In genomic region chr2:218744615-218745014, GRCh38 we compare ENCODE assay signal across 18 cellular contexts. TPM values are rescaled to one million over a fixed set of nuclear protein-coding genes. Genes with fewer than 3 reads are reported as not detected.
A peak's percentile ranks its signal among the peaks of the same experiment; 100 is the strongest.
DNase-seq lines count a peak whose midpoint lies in the region; ATAC-seq and TF ChIP-seq lines count a peak whose summit lies in the region.
"Had no signal": no experiment of that assay in that cellular context is flagged by ENCODE, and none has a peak within 500 bp of the region (broad histone marks: within the 10 kb centered on the region; RNA-seq: fewer than 3 reads in every experiment).

No MANE protein-coding gene starts in this region.

- WGBS in upper lobe of left lung, 2 donors: 36 to 49% methylated on average over 3 of the region's 3 CpGs

- no peak for ATAC-seq in activated CD8-positive, alpha-beta T cell treated with anti-CD3 and anti-CD28 coated beads for 36 hours
- ATAC-seq in activated CD8-positive, alpha-beta T cell treated with anti-CD3 and anti-CD28 coated beads, Interleukin-2, amount 10 ng/mL, durations not matched to agents 7 days and 5 days: no peak
- ATAC-seq in naive thymus-derived CD4-positive, alpha-beta T cell: peak; percentile 45
- ATAC-seq in upper lobe of left lung (ENCODE audit: low FRiP score in 2 of 2): no peak
- ATAC-seq: Panc1, T-cell had no signal

- H3K36me3 Mint-ChIP-seq in activated CD8-positive, alpha-beta T cell treated with anti-CD3 and anti-CD28 coated beads for 36 hours (ENCODE audit: low read depth): peaks cover 57% of the 10 kb centered on the region
- H3K36me3 Mint-ChIP-seq in activated CD8-positive, alpha-beta T cell treated with anti-CD3 and anti-CD28 coated beads, Interleukin-2, amount 10 ng/mL, durations not matched to agents 7 days and 5 days (ENCODE audit: low read depth): peaks cover 29% of the 10 kb centered on the region
- peaks cover 18 to 73% (median 45%) of the 10 kb centered on the region in 5 donors for H3K36me3 Mint-ChIP-seq in naive thymus-derived CD4-positive, alpha-beta T cell

- H3K27me3 Mint-ChIP-seq in activated CD8-positive, alpha-beta T cell treated with anti-CD3 and anti-CD28 coated beads for 36 hours: no peaks in the 10 kb centered on the region
- no peaks in the 10 kb centered on the region for H3K27me3 Mint-ChIP-seq in activated CD8-positive, alpha-beta T cell treated with anti-CD3 and anti-CD28 coated beads, Interleukin-2, amount 10 ng/mL, durations not matched to agents 7 days and 5 days (ENCODE audit: low read depth)
- H3K27me3 Mint-ChIP-seq in naive thymus-derived CD4-positive, alpha-beta T cell: no peaks in the 10 kb centered on the region
- H3K27me3 Mint-ChIP-seq: T-cell had no signal

- H3K4me3 ChIP-seq in GM12864 (ENCODE audit: low read depth, low read length): no peak overlapping the region
- no peak overlapping the region for H3K4me3 ChIP-seq in naive thymus-derived CD4-positive, alpha-beta T cell (ENCODE audit: low read length)
- H3K4me3 ChIP-seq in upper lobe of left lung: no peak overlapping the region
- H3K4me3 ChIP-seq: vagina had no signal

- no peak overlapping the region for H3K27ac ChIP-seq in naive thymus-derived CD4-positive, alpha-beta T cell (ENCODE audit: low read depth, low read length)
- peak overlapping the region in 2 of 4 donors; percentile 71 to 73 for H3K27ac ChIP-seq in upper lobe of left lung
- H3K27ac ChIP-seq: brain microvascular endothelial cell, vagina had no signal

- no peak overlapping the region for H3K4me3 Mint-ChIP-seq in activated CD8-positive, alpha-beta T cell treated with anti-CD3 and anti-CD28 coated beads for 36 hours
- H3K4me3 Mint-ChIP-seq in activated CD8-positive, alpha-beta T cell treated with anti-CD3 and anti-CD28 coated beads, Interleukin-2, amount 10 ng/mL, durations not matched to agents 7 days and 5 days: no peak overlapping the region
- peak overlapping the region in 1 of 10 donors; percentile 1 for H3K4me3 Mint-ChIP-seq in naive thymus-derived CD4-positive, alpha-beta T cell
- H3K4me3 Mint-ChIP-seq: nephron, T-cell had no signal

- no peak for TF ChIP-seq CTCF in activated CD8-positive, alpha-beta T cell treated with anti-CD3 and anti-CD28 coated beads for 36 hours (IDR thresholded peaks at IDR 0.05)
- TF ChIP-seq CTCF in GM12864 (IDR thresholded peaks at IDR 0.05; ENCODE audit: low read depth, low read length, missing control alignments) (no peak), upper lobe of left lung (IDR thresholded peaks at IDR 0.05) (no peak)

- intact Hi-C loops in activated CD8-positive, alpha-beta T cell treated with anti-CD3 and anti-CD28 coated beads for 36 hours (cut with micrococcal nuclease): no loop called here
- intact Hi-C loops in naive thymus-derived CD4-positive, alpha-beta T cell (cut with micrococcal nuclease): no loop called here

- peaks cover 19% of the 10 kb centered on the region for H3K4me1 Mint-ChIP-seq in activated CD8-positive, alpha-beta T cell treated with anti-CD3 and anti-CD28 coated beads for 36 hours (ENCODE audit: low read depth)
- H3K4me1 Mint-ChIP-seq in activated CD8-positive, alpha-beta T cell treated with anti-CD3 and anti-CD28 coated beads, Interleukin-2, amount 10 ng/mL, durations not matched to agents 7 days and 5 days (ENCODE audit: low read depth): no peaks in the 10 kb centered on the region
- peaks cover 0 to 6% (median 0%) of the 10 kb centered on the region in 7 donors for H3K4me1 Mint-ChIP-seq in naive thymus-derived CD4-positive, alpha-beta T cell
- H3K4me1 Mint-ChIP-seq: T-cell had no signal

- DNase-seq in activated CD8-positive, alpha-beta T cell treated with anti-CD3 and anti-CD28 coated beads for 36 hours: no peak
- no peak for DNase-seq in activated CD8-positive, alpha-beta T cell treated with anti-CD3 and anti-CD28 coated beads, Interleukin-2, amount 10 ng/mL, durations not matched to agents 7 days and 5 days
- DNase-seq in GM12864 (ENCODE audit: low read depth) (peak; percentile 30), RPMI7951 (ENCODE audit: low read depth) (peak; percentile 40), upper lobe of left lung (no peak), NCI-H1105 (lab: John Stamatoyannopoulos, UW) (no peak)
- no peak for DNase-seq in naive thymus-derived CD4-positive, alpha-beta T cell
- DNase-seq in central memory CD4-positive, alpha-beta T cell: no peak
- DNase-seq: ACHN; brain microvascular endothelial cell; Kasumi-1; NCI-H1694 treated with DMSO at 0.1 percent for 48 hours; NCI-H526 treated with DMSO at 0.1 percent for 48 hours; stimulated activated CD4-positive, alpha-beta T cell treated with anti-CD3 and anti-CD28 coated beads, Interleukin-1b, Interleukin-23, amount 100 ng/mL, for 48 hours had no signal

- no peaks in the 10 kb centered on the region for H3K4me1 ChIP-seq in naive thymus-derived CD4-positive, alpha-beta T cell (ENCODE audit: control insufficient read depth in 2 of 2, insufficient read depth in 2 of 2, low read length in 2 of 2)
- H3K4me1 ChIP-seq in upper lobe of left lung: peaks cover 0 to 11% (median 2%) of the 10 kb centered on the region in 4 donors
- H3K4me1 ChIP-seq: vagina had no signal

- H3K27ac Mint-ChIP-seq in activated CD8-positive, alpha-beta T cell treated with anti-CD3 and anti-CD28 coated beads for 36 hours: peak overlapping the region; percentile 49
- no peak overlapping the region for H3K27ac Mint-ChIP-seq in activated CD8-positive, alpha-beta T cell treated with anti-CD3 and anti-CD28 coated beads, Interleukin-2, amount 10 ng/mL, durations not matched to agents 7 days and 5 days
- peak overlapping the region in 1 of 9 donors; percentile 4 for H3K27ac Mint-ChIP-seq in naive thymus-derived CD4-positive, alpha-beta T cell
- H3K27ac Mint-ChIP-seq: T-cell had no signal

- H3K9me3 ChIP-seq in naive thymus-derived CD4-positive, alpha-beta T cell (ENCODE audit: control insufficient read depth in 2 of 3, low read length in 3 of 3): no peaks in the 10 kb centered on the region
- H3K9me3 ChIP-seq in upper lobe of left lung: no peaks in the 10 kb centered on the region
- H3K9me3 ChIP-seq: vagina had no signal

- H3K9me3 Mint-ChIP-seq in activated CD8-positive, alpha-beta T cell treated with anti-CD3 and anti-CD28 coated beads for 36 hours: no peaks in the 10 kb centered on the region
- H3K9me3 Mint-ChIP-seq in activated CD8-positive, alpha-beta T cell treated with anti-CD3 and anti-CD28 coated beads, Interleukin-2, amount 10 ng/mL, durations not matched to agents 7 days and 5 days (ENCODE audit: insufficient read depth): no peaks in the 10 kb centered on the region
- H3K9me3 Mint-ChIP-seq in naive thymus-derived CD4-positive, alpha-beta T cell: no peaks in the 10 kb centered on the region
- H3K9me3 Mint-ChIP-seq: nephron, T-cell had no signal

- CTCF ChIA-PET in activated CD8-positive, alpha-beta T cell treated with anti-CD3 and anti-CD28 coated beads for 36 hours (lab: Charles Lee): interaction anchor here (1.2 kb wide), 2 partner anchors 13 to 103 kb away, joined by 3 to 4 read pairs; no protein-coding TSS in a partner anchor
- CTCF ChIA-PET in activated CD8-positive, alpha-beta T cell treated with anti-CD3 and anti-CD28 coated beads, Interleukin-2, amount 10 ng/mL, durations not matched to agents 7 days and 5 days (lab: Charles Lee): interaction anchor here (1.0 kb wide), 1 partner anchor 285 kb away, joined by 3 read pairs; no protein-coding TSS in a partner anchor
- CTCF ChIA-PET in naive thymus-derived CD4-positive, alpha-beta T cell (lab: Charles Lee): interaction anchor here (0.6 kb wide), 1 partner anchor 166 kb away, joined by 3 read pairs; no protein-coding TSS in a partner anchor

- POLR2A ChIA-PET in activated CD8-positive, alpha-beta T cell treated with anti-CD3 and anti-CD28 coated beads for 36 hours (lab: Charles Lee): no interaction called here
- POLR2A ChIA-PET in activated CD8-positive, alpha-beta T cell treated with anti-CD3 and anti-CD28 coated beads, Interleukin-2, amount 10 ng/mL, durations not matched to agents 7 days and 5 days (lab: Charles Lee): no interaction called here
- POLR2A ChIA-PET in naive thymus-derived CD4-positive, alpha-beta T cell (lab: Charles Lee): no interaction called here

- no peak for TF ChIP-seq EP300 in upper lobe of left lung (IDR thresholded peaks at IDR 0.05)

- H3K36me3 ChIP-seq in naive thymus-derived CD4-positive, alpha-beta T cell (ENCODE audit: control insufficient read depth in 2 of 3, insufficient read depth in 3 of 3, low read length in 3 of 3): peaks cover 5 to 63% (median 20%) of the 10 kb centered on the region in 3 experiments
- H3K36me3 ChIP-seq in upper lobe of left lung: peaks cover 14 to 87% (median 45%) of the 10 kb centered on the region in 4 donors

- no peaks in the 10 kb centered on the region for H3K27me3 ChIP-seq in naive thymus-derived CD4-positive, alpha-beta T cell (ENCODE audit: control insufficient read depth in 2 of 2, insufficient read depth in 2 of 2, low read length in 2 of 2)
- H3K27me3 ChIP-seq in upper lobe of left lung: no peaks in the 10 kb centered on the region
- H3K27me3 ChIP-seq: brain microvascular endothelial cell, vagina had no signal

- TF ChIP-seq POLR2A in upper lobe of left lung (IDR thresholded peaks at IDR 0.05): no peak

RNA-seq across cellular contexts. Expression of gene TTLL4, which starts 34.0 kb away (rescaled TPM):
- total RNA-seq in activated CD8-positive, alpha-beta T cell treated with anti-CD3 and anti-CD28 coated beads for 36 hours: 10 to 100 TPM; 32.2 to 36.6 TPM
- 10 to 100 TPM; 25.8 to 27.7 TPM for total RNA-seq in activated CD8-positive, alpha-beta T cell treated with anti-CD3 and anti-CD28 coated beads, Interleukin-2, amount 10 ng/mL, durations not matched to agents 7 days and 5 days
- total RNA-seq in RPMI7951 (2014; rRNA removed; shearing (Covaris generic)): 17.5 and 28.7 TPM in 2 replicates
- 10 to 100 TPM; 18.7 to 35.8 (median 21.2) TPM for total RNA-seq in naive thymus-derived CD4-positive, alpha-beta T cell
- 1 to 10 TPM; 3.6 to 9.8 TPM for polyA plus RNA-seq in naive thymus-derived CD4-positive, alpha-beta T cell
- total RNA-seq in upper lobe of left lung: 10 to 100 TPM; 21.1 to 46.1 (median 31.7) TPM

RNA-seq across cellular contexts. Expression of gene CYP27A1, which starts 37.3 kb away (rescaled TPM):
- under 1 TPM; 0.14 to 0.18 TPM for total RNA-seq in activated CD8-positive, alpha-beta T cell treated with anti-CD3 and anti-CD28 coated beads for 36 hours
- not detected for total RNA-seq in activated CD8-positive, alpha-beta T cell treated with anti-CD3 and anti-CD28 coated beads, Interleukin-2, amount 10 ng/mL, durations not matched to agents 7 days and 5 days
- total RNA-seq in RPMI7951 (2014; rRNA removed; shearing (Covaris generic)): 19.9 and 20.5 TPM in 2 replicates
- 10 to 100 TPM in 1 of 5 experiments, 1 to 10 TPM in 3, under 1 TPM in 1; 0.19 to 10.6 (median 3.9) TPM for total RNA-seq in naive thymus-derived CD4-positive, alpha-beta T cell
- polyA plus RNA-seq in naive thymus-derived CD4-positive, alpha-beta T cell: under 1 TPM in 1 of 2 donors, not detected in 1; 0.09 TPM
- 100 to 1,000 TPM in 5 of 6 donors, 10 to 100 TPM in 1; 70.1 to 178 (median 160) TPM for total RNA-seq in upper lobe of left lung

Comparison
In these comparisons a context has a peak if more than half of its experiments do, and no peak if none do; other contexts are left out.
1. DNase-seq: peak in GM12864 (single experiment) and RPMI7951 (single experiment); none in activated CD8-positive, alpha-beta T cell treated with anti-CD3 and anti-CD28 coated beads for 36 hours (single experiment), activated CD8-positive, alpha-beta T cell treated with anti-CD3 and anti-CD28 coated beads, Interleukin-2, amount 10 ng/mL, durations not matched to agents 7 days and 5 days (single experiment), naive thymus-derived CD4-positive, alpha-beta T cell (0 of 9), upper lobe of left lung (0 of 2), NCI-H1105 (single experiment) and central memory CD4-positive, alpha-beta T cell (single experiment).